ENCODE assay signal across 1 cellular context in genomic region chr17:3984719-3985444, GRCh38.
TF ChIP-seq lines count a peak whose summit lies in the region.

No MANE protein-coding gene starts in this region.

TF ChIP-seq in GM12878, 131 proteins besides CTCF, POLR2A, EP300 and RAD21 (continued from another document):
- TF ChIP-seq CUX1 (IDR thresholded peaks at IDR 0.05; ENCODE audit: insufficient replicate concordance, low read depth, low read length), result no peak
- no peak for TF ChIP-seq ZNF24 (IDR thresholded peaks at IDR 0.05)
